ENCODE assay signal across 8 cellular contexts in genomic region chr7:152462995-152463713, GRCh38. TPM values are rescaled to one million over a fixed set of nuclear protein-coding genes. Genes with fewer than 3 reads are reported as not detected.
DNase-seq lines count a peak whose midpoint lies in the region; ATAC-seq and TF ChIP-seq lines count a peak whose summit lies in the region.

No MANE protein-coding gene starts in this region.

- H3K36me3 Mint-ChIP-seq in activated naive CD4-positive, alpha-beta T cell treated with anti-CD3 and anti-CD28 coated beads, Interleukin-2, amount 10 ng/mL, durations not matched to agents 7 days and 5 days: no peaks in the 10 kb centered on the region
- H3K36me3 Mint-ChIP-seq in activated naive CD8-positive, alpha-beta T cell treated with anti-CD3 and anti-CD28 coated beads, Interleukin-2, amount 50 U/mL, for 24 hours (ENCODE audit: low read depth): no peaks in the 10 kb centered on the region

- H3K4me1 ChIP-seq in right atrium auricular region: peaks cover 0 to 13% of the 10 kb centered on the region in 2 donors

- H3K4me3 ChIP-seq in right atrium auricular region: peak overlapping the region; percentile 68 to 83
- H3K4me3 ChIP-seq in retinal pigment epithelial cell (ENCODE audit: low read length): peak overlapping the region; percentile 78

- peak overlapping the region; percentile 90 for H3K4me3 Mint-ChIP-seq in activated naive CD4-positive, alpha-beta T cell treated with anti-CD3 and anti-CD28 coated beads, Interleukin-2, amount 10 ng/mL, durations not matched to agents 7 days and 5 days
- H3K4me3 Mint-ChIP-seq in activated naive CD8-positive, alpha-beta T cell treated with anti-CD3 and anti-CD28 coated beads, Interleukin-2, amount 50 U/mL, for 24 hours: peak overlapping the region; percentile 91

- no peaks in the 10 kb centered on the region for H3K27me3 ChIP-seq in right atrium auricular region

- POLR2A ChIA-PET in HEK293T (lab: Yijun Ruan, JAX): interaction anchor here (0.6 to 1.1 kb wide), 7 partner anchors 14 to 122 kb away, joined by 3 to 6 read pairs (median 3); partner anchors contain the start of gene KMT2C

- H3K27ac ChIP-seq in right atrium auricular region: peak overlapping the region; percentile 80 to 91

- H3K36me3 ChIP-seq in right atrium auricular region: no peaks in the 10 kb centered on the region

- ATAC-seq in activated naive CD8-positive, alpha-beta T cell treated with anti-CD3 and anti-CD28 coated beads, Interleukin-2, amount 50 U/mL, for 24 hours: peak; percentile 12

- CTCF ChIA-PET in activated naive CD4-positive, alpha-beta T cell treated with anti-CD3 and anti-CD28 coated beads, Interleukin-2, amount 10 ng/mL, durations not matched to agents 7 days and 5 days (lab: Charles Lee): interaction anchor here (0.6 kb wide), 1 partner anchor 135 kb away, joined by 3 read pairs; no protein-coding TSS in a partner anchor
- CTCF ChIA-PET in HEK293T (lab: Yijun Ruan, JAX): interaction anchor here (0.7 to 1.2 kb wide), 2 partner anchors 22 to 681 kb away, joined by 3 to 4 read pairs; no protein-coding TSS in a partner anchor

- H3K9me3 ChIP-seq in right atrium auricular region: no peaks in the 10 kb centered on the region

- DNase-seq in activated naive CD4-positive, alpha-beta T cell treated with anti-CD3 and anti-CD28 coated beads, Interleukin-2, amount 10 ng/mL, durations not matched to agents 7 days and 5 days: no peak
- no peak for DNase-seq in activated naive CD4-positive, alpha-beta T cell treated with anti-CD3 and anti-CD28 coated beads, Interleukin-2, amount 50 U/mL, for 16 hours
- DNase-seq in HEK293T (ENCODE audit: extremely low spot score) (peak; percentile 60), NCI-H1092 (lab: John Stamatoyannopoulos, UW) (peak; percentile 25), right atrium auricular region (ENCODE audit: low spot score) (peak; percentile 65), retinal pigment epithelial cell (ENCODE audit: low read depth) (peak; percentile 38), NCI-H187 treated with DMSO at 0.1 percent for 48 hours (lab: John Stamatoyannopoulos, UW) (no peak)
- no peak for DNase-seq in activated naive CD8-positive, alpha-beta T cell treated with anti-CD3 and anti-CD28 coated beads, Interleukin-2, amount 50 U/mL, for 24 hours

- H3K4me1 Mint-ChIP-seq in activated naive CD4-positive, alpha-beta T cell treated with anti-CD3 and anti-CD28 coated beads, Interleukin-2, amount 10 ng/mL, durations not matched to agents 7 days and 5 days: peaks cover 14% of the 10 kb centered on the region
- peaks cover 11% of the 10 kb centered on the region for H3K4me1 Mint-ChIP-seq in activated naive CD8-positive, alpha-beta T cell treated with anti-CD3 and anti-CD28 coated beads, Interleukin-2, amount 50 U/mL, for 24 hours

- H3K27ac Mint-ChIP-seq in activated naive CD4-positive, alpha-beta T cell treated with anti-CD3 and anti-CD28 coated beads, Interleukin-2, amount 10 ng/mL, durations not matched to agents 7 days and 5 days: peak overlapping the region; percentile 84
- H3K27ac Mint-ChIP-seq in activated naive CD8-positive, alpha-beta T cell treated with anti-CD3 and anti-CD28 coated beads, Interleukin-2, amount 50 U/mL, for 24 hours: peak overlapping the region; percentile 54

- TF ChIP-seq CTCF in right atrium auricular region (IDR thresholded peaks at IDR 0.05): no peak
- no peak for TF ChIP-seq CTCF in retinal pigment epithelial cell (conservative IDR thresholded peaks at IDR 0.05; ENCODE audit: low read depth, low read length)

- no peaks in the 10 kb centered on the region for H3K27me3 Mint-ChIP-seq in activated naive CD4-positive, alpha-beta T cell treated with anti-CD3 and anti-CD28 coated beads, Interleukin-2, amount 10 ng/mL, durations not matched to agents 7 days and 5 days
- H3K27me3 Mint-ChIP-seq in activated naive CD8-positive, alpha-beta T cell treated with anti-CD3 and anti-CD28 coated beads, Interleukin-2, amount 50 U/mL, for 24 hours: no peaks in the 10 kb centered on the region

- H3K9me3 Mint-ChIP-seq in activated naive CD4-positive, alpha-beta T cell treated with anti-CD3 and anti-CD28 coated beads, Interleukin-2, amount 10 ng/mL, durations not matched to agents 7 days and 5 days: no peaks in the 10 kb centered on the region
- no peaks in the 10 kb centered on the region for H3K9me3 Mint-ChIP-seq in activated naive CD8-positive, alpha-beta T cell treated with anti-CD3 and anti-CD28 coated beads, Interleukin-2, amount 50 U/mL, for 24 hours

TF ChIP-seq in HEK293T, 16 proteins besides CTCF, POLR2A, EP300 and RAD21:
- no peak for TF ChIP-seq TARDBP (IDR thresholded peaks at IDR 0.05)
- TF ChIP-seq ZNF384 (IDR thresholded peaks at IDR 0.05): no peak
- peak; percentile 58 for TF ChIP-seq PKNOX1 (IDR thresholded peaks at IDR 0.05)
- TF ChIP-seq FOXA1 (IDR thresholded peaks at IDR 0.05): no peak
- TF ChIP-seq ELF4 (IDR thresholded peaks at IDR 0.05): no peak
- TF ChIP-seq BHLHE40 (IDR thresholded peaks at IDR 0.05; ENCODE audit: borderline replicate concordance): no peak
- TF ChIP-seq SP1 (IDR thresholded peaks at IDR 0.05): no peak

RNA-seq across cellular contexts. Expression of gene KMT2C, which starts 27.4 kb away (rescaled TPM):
- 10 to 100 TPM; 36.5 to 37.3 TPM for total RNA-seq in right atrium auricular region

Comparison
In these comparisons a context has a peak if more than half of its experiments do, and no peak if none do; other contexts are left out.
1. DNase-seq: peak in HEK293T (single experiment), NCI-H1092 (single experiment), right atrium auricular region (single experiment) and retinal pigment epithelial cell (single experiment); none in activated naive CD4-positive, alpha-beta T cell treated with anti-CD3 and anti-CD28 coated beads, Interleukin-2, amount 10 ng/mL, durations not matched to agents 7 days and 5 days (single experiment), activated naive CD4-positive, alpha-beta T cell treated with anti-CD3 and anti-CD28 coated beads, Interleukin-2, amount 50 U/mL, for 16 hours (single experiment), activated naive CD8-positive, alpha-beta T cell treated with anti-CD3 and anti-CD28 coated beads, Interleukin-2, amount 50 U/mL, for 24 hours (single experiment) and NCI-H187 treated with DMSO at 0.1 percent for 48 hours (single experiment).